In genomic region chr18:53508529-53508928, GRCh38 we compare ENCODE assay signal across 22 cellular contexts.
"Had no signal": no experiment of that assay in that cellular context is flagged by ENCODE, and none has a peak within 500 bp of the region (broad histone marks: within the 10 kb centered on the region; RNA-seq: fewer than 3 reads in every experiment).

No MANE protein-coding gene starts in this region.

- H3K27ac ChIP-seq: colonic mucosa, coronary artery, dorsolateral prefrontal cortex, epithelial cell of prostate, esophagus muscularis mucosa, esophagus squamous epithelium, foreskin keratinocyte, gastrocnemius medialis, gastroesophageal sphincter had no signal

- H3K4me1 ChIP-seq: colonic mucosa, esophagus muscularis mucosa, esophagus squamous epithelium, foreskin keratinocyte, gastrocnemius medialis, gastroesophageal sphincter had no signal

- H3K27me3 ChIP-seq: colonic mucosa, dorsolateral prefrontal cortex, esophagus muscularis mucosa, esophagus squamous epithelium, foreskin keratinocyte, gastrocnemius medialis, gastroesophageal sphincter had no signal

- H3K36me3 ChIP-seq: colonic mucosa, esophagus muscularis mucosa, esophagus squamous epithelium, gastrocnemius medialis, gastroesophageal sphincter had no signal

- ATAC-seq: effector memory CD8-positive, alpha-beta T cell; esophagus mucosa; foreskin keratinocyte; gastrocnemius medialis; gastroesophageal sphincter had no signal

- H3K4me3 ChIP-seq: colonic mucosa, coronary artery, dorsolateral prefrontal cortex, esophagus muscularis mucosa, esophagus squamous epithelium, gastrocnemius medialis, gastroesophageal sphincter had no signal

- H3K9me3 ChIP-seq: colonic mucosa, esophagus muscularis mucosa, esophagus squamous epithelium, gastrocnemius medialis, gastroesophageal sphincter had no signal

- DNase-seq: colonic mucosa; cortex of kidney; dermis blood vessel endothelial cell; dorsolateral prefrontal cortex; effector CD4-positive, alpha-beta T cell; effector CD8-positive, alpha-beta T cell; effector memory CD4-positive, alpha-beta T cell; effector memory CD8-positive, alpha-beta T cell; endodermal cell; erythroblast; esophagus squamous epithelium; foreskin fibroblast; foreskin keratinocyte; foreskin melanocyte; gastrocnemius medialis; glutamatergic neuron; head of caudate nucleus had no signal
